Comparison of ENCODE assay signal across 9 cellular contexts in genomic region chr12:9707864-9708808, GRCh38. TPM values are rescaled to one million over a fixed set of nuclear protein-coding genes. Genes with fewer than 3 reads are reported as not detected.
DNase-seq lines count a peak whose midpoint lies in the region; ATAC-seq, FAIRE-seq and TF ChIP-seq lines count a peak whose summit lies in the region.
"Had no signal": no experiment of that assay in that cellular context is flagged by ENCODE, and none has a peak within 500 bp of the region (broad histone marks: within the 10 kb centered on the region; RNA-seq: fewer than 3 reads in every experiment).

No MANE protein-coding gene starts in this region.

- FAIRE-seq in GM12878 (lab: Jason Lieb, UNC) = peak; percentile 54

- peak; percentile 71 for TF ChIP-seq CTCF in GM10248 (IDR thresholded peaks at IDR 0.05; ENCODE audit: control extremely low read depth, extremely low read depth, low read depth, missing control alignments)
- peak; percentile 76 for TF ChIP-seq CTCF in LNCaP clone FGC (IDR thresholded peaks at IDR 0.05; ENCODE audit: control insufficient read depth, extremely low read depth, insufficient read depth)
- TF ChIP-seq CTCF in GM12878 (IDR thresholded peaks at IDR 0.05 in 2 of 3, conservative IDR thresholded peaks at IDR 0.05 in 1 of 3; ENCODE audit: control insufficient read depth in 2 of 3, extremely low read depth in 1 of 3, insufficient read depth in 1 of 3, low read depth in 3 of 3, low read length in 3 of 3) = peak; percentile 72 to 88 (median 77)

- SMC1A ChIA-PET in GM12878 (lab: Charles Lee; ENCODE audit: uncharacterized antibody, unreplicated experiment) = interaction anchor here (0.7 to 7.8 kb wide), 19 partner anchors 8 to 377 kb away, joined by 3 to 100 read pairs (median 4); partner anchors contain the start of gene CLEC2D

- peak overlapping the region; percentile 56; the same call in 1 of the 2 replicates for H3K9ac ChIP-seq in GM12878 (ENCODE audit: control insufficient read depth, insufficient read depth, low read length)

- in situ Hi-C loops in GM12878 (cut with MboI) = loop anchor here (5.0 kb wide), 1 partner anchor 71 kb away; no protein-coding TSS in a partner anchor

- intact Hi-C loops in GM12878 (cut with micrococcal nuclease; ENCODE audit: unreplicated experiment) = loop anchor here (1.0 to 2.0 kb wide), 3 partner anchors 39 to 377 kb away; partner anchors contain the start of gene CLEC2D

- H3K4me1 ChIP-seq in GM12878 (ENCODE audit: control insufficient read depth, insufficient read depth, low read length) = peaks cover 51% of the 10 kb centered on the region

- TF ChIP-seq RAD21 in GM12878 (IDR thresholded peaks at IDR 0.05; ENCODE audit: insufficient read depth, low read depth, low read length) = peak; percentile 77

- H4K20me1 ChIP-seq in GM12878 (ENCODE audit: control insufficient read depth, insufficient read depth) = no peaks in the 10 kb centered on the region

- peak overlapping the region; percentile 59 for H3K4me2 ChIP-seq in GM12878 (ENCODE audit: control insufficient read depth, insufficient read depth)

- no TSS peak for BruUV-seq in GM12878 (replicated peaks; lab: Mats Ljungman, UMichigan)

- no peaks in the 10 kb centered on the region for H3K36me3 ChIP-seq in GM12878 (ENCODE audit: control insufficient read depth in 2 of 2, insufficient read depth in 2 of 2, low read length in 1 of 2)

- TF ChIP-seq POLR2A in GM12878 (IDR thresholded peaks at IDR 0.05; ENCODE audit: low read depth, low read length) = no peak

- peaks cover 2% of the 10 kb centered on the region for H3K79me2 ChIP-seq in GM12878 (ENCODE audit: control insufficient read depth, insufficient read depth, low read length)

- no peaks in the 10 kb centered on the region for H3K27me3 ChIP-seq in GM12878 (replicated peaks in 1 of 2; ENCODE audit: control insufficient read depth in 2 of 2, insufficient read depth in 2 of 2, low read length in 1 of 2)

- DNase-seq in GM10248 (ENCODE audit: extremely low spot score) (peak; percentile 19), LNCaP clone FGC (ENCODE audit: low read depth) (peak; percentile 15), T1000 (lab: John Stamatoyannopoulos, UW) (peak; percentile 6), GM12878 (ENCODE audit: low read depth, low spot score) (no peak), iris pigment epithelial cell (ENCODE audit: low read depth) (peak; percentile 60)
- DNase-seq in stimulated activated CD4-positive, alpha-beta T cell treated with anti-CD3 and anti-CD28 coated beads, Interleukin-4, amount 100 ng/mL, for 24 hours = peak; percentile 76

- H3K4me3 ChIP-seq in LNCaP clone FGC (ENCODE audit: low read depth, low read length) = no peak overlapping the region
- no peak overlapping the region for H3K4me3 ChIP-seq in GM12878

- ATAC-seq in GM12878 (peak; percentile 90), HG02981 (IDR thresholded peaks at IDR 0.05; ENCODE audit: unreplicated experiment) (no peak), GM19351 (IDR thresholded peaks at IDR 0.05; ENCODE audit: unreplicated experiment) (no peak)

- peak overlapping the region; percentile 47 for H2AFZ ChIP-seq in GM12878 (ENCODE audit: control insufficient read depth, low read depth, low read length)

- H3K9me3 ChIP-seq in GM12878 (replicated peaks; ENCODE audit: control insufficient read depth, insufficient read depth, low read length) = peaks cover 4% of the 10 kb centered on the region

- POLR2A ChIA-PET in GM10248 (lab: Yijun Ruan, JAX) = interaction anchor here (0.6 to 1.7 kb wide), 2 partner anchors 39 to 53 kb away, joined by 3 to 5 read pairs; partner anchors contain the start of genes CD69 and CLEC2D
- POLR2A ChIA-PET in GM12878 (lab: Charles Lee) = no interaction called here

- CTCF ChIA-PET in GM10248 (lab: Yijun Ruan, JAX) = interaction anchor here (0.6 to 5.9 kb wide), 23 partner anchors 10 to 377 kb away, joined by 3 to 26 read pairs (median 5); partner anchors contain the start of gene CLEC2D
- CTCF ChIA-PET in GM12878 (lab: Yijun Ruan, JAX) = interaction anchor here (0.6 to 9.0 kb wide), 35 partner anchors 8 to 378 kb away, joined by 3 to 159 read pairs (median 4); partner anchors contain the start of gene CLEC2D

- 7% methylated on average over 12 of the region's 12 CpGs for WGBS in GM12878 (ENCODE audit: insufficient coverage, insufficient replicate concordance, low lambda C conversion rate, missing lambda C conversion rate)

- no peak for TF ChIP-seq EP300 in GM12878 (IDR thresholded peaks at IDR 0.05; ENCODE audit: borderline replicate concordance in 1 of 2, control insufficient read depth in 1 of 2, low read depth in 2 of 2, low read length in 2 of 2)

- peak overlapping the region; percentile 71 for H3K27ac ChIP-seq in GM12878 (ENCODE audit: control insufficient read depth, insufficient read depth)
- H3K27ac ChIP-seq: epithelial cell of prostate had no signal

- RAD21 ChIA-PET in GM12878 (lab: Charles Lee; ENCODE audit: unreplicated experiment) = interaction anchor here (0.8 to 4.8 kb wide), 10 partner anchors 10 to 75 kb away, joined by 3 to 32 read pairs (median 6); no protein-coding TSS in a partner anchor

TF ChIP-seq in GM12878, 131 proteins besides CTCF, POLR2A, EP300 and RAD21:
- TF ChIP-seq MTA3 (IDR thresholded peaks at IDR 0.05; ENCODE audit: borderline replicate concordance, low read length) (0 out of 2 replicates have a peak, but pooled peaks have one; percentile 59), EED (IDR thresholded peaks at IDR 0.05; ENCODE audit: low read depth) (0 out of 2 replicates have a peak, but pooled peaks have one; percentile 13), FOXM1 (IDR thresholded peaks at IDR 0.05; ENCODE audit: low read depth, low read length) (peak; percentile 52; the same call in 1 of the 2 replicates), STAT1 (conservative IDR thresholded peaks at IDR 0.05) (no peak), HDAC2 (IDR thresholded peaks at IDR 0.05) (no peak), YY1 (IDR thresholded peaks at IDR 0.05; ENCODE audit: low read depth, low read length) (peak; percentile 59; the same call in 1 of the 2 replicates), SMC3 (IDR thresholded peaks at IDR 0.05; ENCODE audit: borderline replicate concordance, low read length) (peak; percentile 87)

RNA-seq across cellular contexts. Expression of gene CLECL1, which starts 24.8 kb away (rescaled TPM):
- total RNA-seq in GM12878 (2013; cell fraction: nucleolus; rRNA removed) = 0.92 and 0.98 TPM in 2 replicates
- total RNA-seq in GM12878 (2014; rRNA removed) = 25.0 and 25.9 TPM in 2 replicates
- 43.7 and 44.2 TPM in 2 replicates for total RNA-seq in GM12878 (2014; rRNA removed; fragmentation: Illumina TruSeq; extraction: Trizol)
- 29.0 and 33.6 TPM in 2 replicates for total RNA-seq in GM12878 (2021)
- polyA plus RNA-seq in GM12878 (2011; ENCODE audit: low read depth) = 95.5 TPM
- polyA plus RNA-seq in GM12878 (2011; rRNA removed) = 4.6 and 7.9 TPM in 2 replicates
- 1.9 and 2.1 TPM in 2 replicates for polyA plus RNA-seq in GM12878 (2011; cell fraction: cytosol; rRNA removed)
- polyA plus RNA-seq in GM12878 (2011; cell fraction: nucleus; rRNA removed) = 1.6 and 3.5 TPM in 2 replicates
- 87.0 and 87.9 TPM in 2 replicates for polyA plus RNA-seq in GM12878 (2012)
- 48.6 and 53.9 TPM in 2 replicates for polyA plus RNA-seq in GM12878 (2014; fragmentation: Illumina TruSeq; extraction: Trizol)
- polyA plus RNA-seq in GM12878 (2014; fragmentation: Nextera tagmentation; extraction: Ambion mirVana) = 10 to 100 TPM; 53.3 to 56.5 TPM
- 35.7 and 37.8 TPM in 2 replicates for polyA plus RNA-seq in GM12878 (2014; rRNA removed)
- polyA plus RNA-seq in GM12878 (2016; fragmentation: Nextera tagmentation; extraction: Ambion mirVana) = 10 to 100 TPM; 50.9 to 52.9 TPM
- 0.88 and 2.4 TPM in 2 replicates for polyA minus RNA-seq in GM12878 (2011; rRNA and poly(A)+ RNA removed)
- polyA minus RNA-seq in GM12878 (2011; cell fraction: cytosol; rRNA and poly(A)+ RNA removed) = 2.4 TPM in 1 of 2 replicates, not detected in the other
- polyA minus RNA-seq in GM12878 (2011; cell fraction: nucleus; rRNA and poly(A)+ RNA removed) = 1.8 and 3.0 TPM in 2 replicates

RNA-seq across cellular contexts. Expression of gene CLEC2D, which starts 38.6 kb away (rescaled TPM):
- total RNA-seq in GM12878 (2013; cell fraction: nucleolus; rRNA removed) = 3.9 and 5.2 TPM in 2 replicates
- total RNA-seq in GM12878 (2014; rRNA removed) (14.9 and 16.1 TPM in 2 replicates), GM12878 (2014; rRNA removed; fragmentation: Illumina TruSeq; extraction: Trizol) (14.4 and 16.2 TPM in 2 replicates), GM12878 (2021) (15.4 and 15.5 TPM in 2 replicates)
- polyA plus RNA-seq in GM12878 (2011; ENCODE audit: low read depth) = 121 TPM
- polyA plus RNA-seq in GM12878 (2011; rRNA removed) (4.6 and 6.2 TPM in 2 replicates), GM12878 (2014; fragmentation: Illumina TruSeq; extraction: Trizol) (16.5 and 29.1 TPM in 2 replicates), GM12878 (2014; fragmentation: Nextera tagmentation; extraction: Ambion mirVana) (10 to 100 TPM; 29.8 TPM), GM12878 (2014; rRNA removed) (14.8 and 14.9 TPM in 2 replicates), GM12878 (2016; fragmentation: Nextera tagmentation; extraction: Ambion mirVana) (10 to 100 TPM; 25.4 to 27.5 TPM)
- polyA plus RNA-seq in GM12878 (2011; cell fraction: cytosol; rRNA removed) = 1.0 and 1.9 TPM in 2 replicates
- polyA plus RNA-seq in GM12878 (2011; cell fraction: nucleus; rRNA removed) = 4.2 and 4.5 TPM in 2 replicates
- 76.6 and 111 TPM in 2 replicates for polyA plus RNA-seq in GM12878 (2012)
- 3.1 and 3.8 TPM in 2 replicates for polyA minus RNA-seq in GM12878 (2011; rRNA and poly(A)+ RNA removed)
- polyA minus RNA-seq in GM12878 (2011; cell fraction: cytosol; rRNA and poly(A)+ RNA removed) = 1.4 and 1.5 TPM in 2 replicates
- 1.3 and 3.0 TPM in 2 replicates for polyA minus RNA-seq in GM12878 (2011; cell fraction: nucleus; rRNA and poly(A)+ RNA removed)

RNA-seq across cellular contexts. Expression of gene CD69, which starts 52.6 kb away (rescaled TPM):
- 224 and 241 TPM in 2 replicates for total RNA-seq in GM12878 (2013; cell fraction: nucleolus; rRNA removed)
- total RNA-seq in GM12878 (2014; rRNA removed) = 15.0 and 23.3 TPM in 2 replicates
- total RNA-seq in GM12878 (2014; rRNA removed; fragmentation: Illumina TruSeq; extraction: Trizol) = 18.2 and 21.8 TPM in 2 replicates
- 10.8 and 12.4 TPM in 2 replicates for total RNA-seq in GM12878 (2021)
- 20.1 TPM for polyA plus RNA-seq in GM12878 (2011; ENCODE audit: low read depth)
- polyA plus RNA-seq in GM12878 (2011; rRNA removed) = 156 and 338 TPM in 2 replicates
- 40.2 and 51.7 TPM in 2 replicates for polyA plus RNA-seq in GM12878 (2011; cell fraction: cytosol; rRNA removed)
- 75.4 and 142 TPM in 2 replicates for polyA plus RNA-seq in GM12878 (2011; cell fraction: nucleus; rRNA removed)
- polyA plus RNA-seq in GM12878 (2012) = 23.3 and 64.7 TPM in 2 replicates
- 10.3 and 22.3 TPM in 2 replicates for polyA plus RNA-seq in GM12878 (2014; fragmentation: Illumina TruSeq; extraction: Trizol)
- 10 to 100 TPM; 32.9 to 55.7 TPM for polyA plus RNA-seq in GM12878 (2014; fragmentation: Nextera tagmentation; extraction: Ambion mirVana)
- 7.9 and 15.0 TPM in 2 replicates for polyA plus RNA-seq in GM12878 (2014; rRNA removed)
- polyA plus RNA-seq in GM12878 (2016; fragmentation: Nextera tagmentation; extraction: Ambion mirVana) = 1 to 10 TPM; 7.3 to 8.0 TPM
- 172 and 240 TPM in 2 replicates for polyA minus RNA-seq in GM12878 (2011; rRNA and poly(A)+ RNA removed)
- 37.4 and 42.2 TPM in 2 replicates for polyA minus RNA-seq in GM12878 (2011; cell fraction: cytosol; rRNA and poly(A)+ RNA removed)
- polyA minus RNA-seq in GM12878 (2011; cell fraction: nucleus; rRNA and poly(A)+ RNA removed) = 166 and 176 TPM in 2 replicates
